In the genomic region with DNA sequence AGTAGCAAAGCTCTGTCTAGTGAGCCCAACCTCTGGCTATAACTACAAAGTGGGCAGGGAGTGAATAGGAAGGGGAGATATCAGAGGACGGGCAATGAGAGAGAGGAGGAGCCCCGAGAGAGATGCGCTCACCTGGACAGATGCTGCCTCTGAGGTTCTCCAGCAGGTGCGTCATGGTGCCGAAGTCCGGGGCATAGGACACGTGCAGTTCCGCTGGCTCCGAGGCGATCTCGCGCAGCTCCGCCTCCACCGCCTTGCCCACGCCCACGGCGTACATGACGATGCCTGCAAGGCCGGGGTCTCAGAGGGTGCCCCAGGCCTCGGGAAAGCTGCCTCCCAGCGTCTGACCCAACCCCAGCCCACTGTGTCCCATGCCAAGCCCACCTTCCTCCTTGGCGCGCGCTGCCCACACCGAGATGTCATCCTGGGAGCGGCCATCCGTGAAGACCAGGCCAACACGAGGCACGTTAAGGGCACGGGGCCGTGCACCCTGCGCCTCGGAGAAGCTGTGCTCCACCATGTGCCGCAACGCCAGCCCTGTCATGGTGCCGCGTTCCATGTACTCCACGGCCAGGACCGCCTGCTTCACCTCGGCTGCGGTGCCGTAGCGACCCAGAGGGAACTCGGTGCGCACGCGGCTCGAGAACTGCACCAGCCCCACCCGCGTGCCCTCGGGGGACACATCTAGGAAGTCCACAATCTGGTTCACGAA, we compare ENCODE assay signal across 2 cellular contexts.
TF ChIP-seq lines count a peak whose summit lies in the region.

No MANE protein-coding gene starts in this region.

TF ChIP-seq in HepG2, 621 proteins besides CTCF, POLR2A, EP300 and RAD21:
- no peak for TF ChIP-seq TAF1 (CRISPR knock-in tag; IDR thresholded peaks at IDR 0.05)
- TF ChIP-seq ESRRA (CRISPR knock-in tag; IDR thresholded peaks at IDR 0.05; ENCODE audit: low read depth) = no peak
- TF ChIP-seq DNMT1 (CRISPR knock-in tag; IDR thresholded peaks at IDR 0.05) = peak; percentile 74; the same call in 1 of the 2 replicates
- TF ChIP-seq ZNF784 (CRISPR knock-in tag; IDR thresholded peaks at IDR 0.05; ENCODE audit: borderline replicate concordance) = no peak
- TF ChIP-seq ZNF687 (CRISPR knock-in tag; IDR thresholded peaks at IDR 0.05) = 0 out of 2 replicates have a peak, but pooled peaks have one; percentile 20
- TF ChIP-seq HNRNPK (IDR thresholded peaks at IDR 0.05; ENCODE audit: low read depth, low read length, poor library complexity, severe bottlenecking) = no peak
- no peak for TF ChIP-seq HNF4G (IDR thresholded peaks at IDR 0.05; ENCODE audit: borderline replicate concordance, low read depth, low read length)
- TF ChIP-seq HNF4G (CRISPR knock-in tag; IDR thresholded peaks at IDR 0.05; ENCODE audit: borderline replicate concordance, low read depth) = no peak
- TF ChIP-seq, protein P1, sequence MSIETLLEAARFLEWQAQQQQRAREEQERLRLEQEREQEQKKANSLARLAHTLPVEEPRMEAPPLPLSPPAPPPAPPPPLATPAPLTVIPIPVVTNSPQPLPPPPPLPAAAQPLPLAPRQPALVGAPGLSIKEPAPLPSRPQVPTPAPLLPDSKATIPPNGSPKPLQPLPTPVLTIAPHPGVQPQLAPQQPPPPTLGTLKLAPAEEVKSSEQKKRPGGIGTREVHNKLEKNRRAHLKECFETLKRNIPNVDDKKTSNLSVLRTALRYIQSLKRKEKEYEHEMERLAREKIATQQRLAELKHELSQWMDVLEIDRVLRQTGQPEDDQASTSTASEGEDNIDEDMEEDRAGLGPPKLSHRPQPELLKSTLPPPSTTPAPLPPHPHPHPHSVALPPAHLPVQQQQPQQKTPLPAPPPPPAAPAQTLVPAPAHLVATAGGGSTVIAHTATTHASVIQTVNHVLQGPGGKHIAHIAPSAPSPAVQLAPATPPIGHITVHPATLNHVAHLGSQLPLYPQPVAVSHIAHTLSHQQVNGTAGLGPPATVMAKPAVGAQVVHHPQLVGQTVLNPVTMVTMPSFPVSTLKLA (IDR thresholded peaks at IDR 0.05) = peak; percentile 56
- no peak for TF ChIP-seq NCOA2 (CRISPR knock-in tag; IDR thresholded peaks at IDR 0.05)
- no peak for TF ChIP-seq SMYD3 (CRISPR knock-in tag; IDR thresholded peaks at IDR 0.05)

TF ChIP-seq in HEK293T, 16 proteins besides CTCF, POLR2A, EP300 and RAD21:
- TF ChIP-seq NFRKB (IDR thresholded peaks at IDR 0.05) = no peak
- no peak for TF ChIP-seq HDGF (IDR thresholded peaks at IDR 0.05; ENCODE audit: borderline replicate concordance)
- TF ChIP-seq FOXK2 (IDR thresholded peaks at IDR 0.05) = no peak
- TF ChIP-seq LEF1 (IDR thresholded peaks at IDR 0.05; ENCODE audit: borderline replicate concordance) = no peak
- TF ChIP-seq ARNT (IDR thresholded peaks at IDR 0.05) = no peak
- no peak for TF ChIP-seq FOXM1 (IDR thresholded peaks at IDR 0.05; ENCODE audit: borderline replicate concordance)
- TF ChIP-seq ELF4 (IDR thresholded peaks at IDR 0.05) = no peak
- no peak for TF ChIP-seq FOXA1 (IDR thresholded peaks at IDR 0.05)
